Comparison of ENCODE assay signal across 26 cellular contexts in the genomic region with DNA sequence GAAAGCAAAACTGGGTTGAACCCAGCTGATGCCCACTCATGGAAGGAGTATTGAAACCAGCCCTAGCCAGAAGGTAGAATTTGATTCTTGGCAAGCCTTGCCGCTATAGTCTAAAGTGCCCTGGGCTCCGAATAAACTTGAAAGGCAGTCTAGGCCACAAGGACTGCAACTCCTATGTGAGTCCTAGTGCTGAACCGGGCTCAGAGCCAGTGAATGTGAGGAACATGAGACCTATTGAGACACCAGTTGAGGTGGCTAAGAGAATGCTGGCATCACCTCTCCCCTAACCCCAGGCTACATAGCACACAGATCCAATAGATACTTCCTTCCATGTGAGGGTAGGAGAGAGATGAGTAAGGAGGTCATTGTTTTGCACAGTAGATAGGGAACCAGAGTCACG. TPM values are rescaled to one million over a fixed set of nuclear protein-coding genes. Genes with fewer than 3 reads are reported as not detected.
"Had no signal": no experiment of that assay in that cellular context is flagged by ENCODE, and none has a peak within 500 bp of the region (broad histone marks: within the 10 kb centered on the region; RNA-seq: fewer than 3 reads in every experiment).

No MANE protein-coding gene starts in this region.

- H3K4me2 ChIP-seq: SK-N-SH had no signal

- H3K36me3 Mint-ChIP-seq: activated CD8-positive, alpha-beta memory T cell treated with anti-CD3 and anti-CD28 coated beads, Interleukin-2, amount 10 ng/mL, durations not matched to agents 7 days and 5 days; activated naive CD8-positive, alpha-beta T cell; brain had no signal

- H3K27me3 Mint-ChIP-seq: activated CD8-positive, alpha-beta memory T cell treated with anti-CD3 and anti-CD28 coated beads, Interleukin-2, amount 10 ng/mL, durations not matched to agents 7 days and 5 days; activated naive CD8-positive, alpha-beta T cell; activated T-cell treated with anti-CD3 and anti-CD28 coated beads, Interleukin-2, amount 50 U/mL, for 24 hours; brain had no signal

- ATAC-seq: activated CD4-positive, CD25-positive, alpha-beta regulatory T cell treated with anti-CD3 and anti-CD28 coated beads, Interleukin-2, amount 50 U/mL, for 24 hours; activated CD8-positive, alpha-beta memory T cell treated with anti-CD3 and anti-CD28 coated beads, Interleukin-2, amount 10 ng/mL, durations not matched to agents 7 days and 5 days; Right ventricle myocardium inferior had no signal

- H3K27ac Mint-ChIP-seq: activated CD8-positive, alpha-beta memory T cell treated with anti-CD3 and anti-CD28 coated beads, Interleukin-2, amount 10 ng/mL, durations not matched to agents 7 days and 5 days; activated naive CD8-positive, alpha-beta T cell; activated T-cell treated with anti-CD3 and anti-CD28 coated beads, Interleukin-2, amount 50 U/mL, for 24 hours; activated T-helper 1 cell treated with anti-CD3 and anti-CD28 coated beads, Interleukin-12 subunit alpha, Interleukin-12 subunit beta, Interleukin-2, Interleukin-4 antibody, amounts not matched to agents 30 ng/mL and 10 ng/mL and 1 ng/mL, durations not matched to agents 14 hours and 24 hours and 36 hours; brain had no signal

- H3K9me3 ChIP-seq: SK-N-SH had no signal

- H3K4me1 Mint-ChIP-seq: activated CD8-positive, alpha-beta memory T cell treated with anti-CD3 and anti-CD28 coated beads, Interleukin-2, amount 10 ng/mL, durations not matched to agents 7 days and 5 days; brain had no signal

- H3K9me3 Mint-ChIP-seq: activated T-helper 1 cell treated with anti-CD3 and anti-CD28 coated beads, Interleukin-12 subunit alpha, Interleukin-12 subunit beta, Interleukin-2, Interleukin-4 antibody, amounts not matched to agents 30 ng/mL and 10 ng/mL and 1 ng/mL, durations not matched to agents 14 hours and 24 hours and 36 hours had no signal

- DNase-seq: activated CD4-positive, alpha-beta T cell treated with anti-CD3 and anti-CD28 coated beads for 4 hours; activated CD8-positive, alpha-beta memory T cell treated with anti-CD3 and anti-CD28 coated beads, Interleukin-2, amount 10 ng/mL, durations not matched to agents 7 days and 5 days; activated effector memory CD4-positive, alpha-beta T cell treated with Interleukin-2 at 50 U/mL for 16 hours; activated naive CD4-positive, alpha-beta T cell; activated T-cell treated with anti-CD3 and anti-CD28 coated beads, Interleukin-2, amount 50 U/mL, for 24 hours; amygdala; cerebellar nuclear complex; NCI-H1105 treated with DMSO at 0.1 percent for 48 hours; NCI-H1436 treated with DMSO at 0.1 percent for 48 hours; NCI-H187 treated with DMSO at 0.1 percent for 48 hours; NCI-H2081 treated with DMSO at 0.1 percent for 48 hours; NCI-H345; NCI-H510A; NCI-H69; SK-N-SH; T-helper 1 cell had no signal

- H3K4me3 Mint-ChIP-seq: activated CD8-positive, alpha-beta memory T cell treated with anti-CD3 and anti-CD28 coated beads, Interleukin-2, amount 10 ng/mL, durations not matched to agents 7 days and 5 days; activated naive CD8-positive, alpha-beta T cell; activated T-cell treated with anti-CD3 and anti-CD28 coated beads, Interleukin-2, amount 50 U/mL, for 24 hours; activated T-helper 1 cell treated with anti-CD3 and anti-CD28 coated beads, Interleukin-12 subunit alpha, Interleukin-12 subunit beta, Interleukin-2, Interleukin-4 antibody, amounts not matched to agents 30 ng/mL and 10 ng/mL and 1 ng/mL, durations not matched to agents 14 hours and 24 hours and 36 hours; brain had no signal

- FAIRE-seq: astrocyte, colon had no signal

- H3K9ac ChIP-seq: SK-N-SH had no signal

RNA-seq across cellular contexts. Expression of a gene that starts 3.5 kb away (rescaled TPM):
- total RNA-seq: activated CD8-positive, alpha-beta memory T cell treated with anti-CD3 and anti-CD28 coated beads, Interleukin-2, amount 10 ng/mL, durations not matched to agents 7 days and 5 days; activated T-helper 1 cell treated with anti-CD3 and anti-CD28 coated beads, Interleukin-12 subunit alpha, Interleukin-12 subunit beta, Interleukin-2, Interleukin-4 antibody, amounts not matched to agents 30 ng/mL and 10 ng/mL and 1 ng/mL, durations not matched to agents 14 hours and 24 hours and 36 hours; astrocyte; cardiac septum; Right ventricle myocardium inferior; RPMI7951; T-helper 2 cell treated with Interferon-gamma antibody and Interleukin-4, amounts not matched to agents 100 ng/mL and 5 ng/mL, for 36 hours had no signal

RNA-seq across cellular contexts. Expression of a gene that starts 24.5 kb away (rescaled TPM):
- total RNA-seq: activated CD8-positive, alpha-beta memory T cell treated with anti-CD3 and anti-CD28 coated beads, Interleukin-2, amount 10 ng/mL, durations not matched to agents 7 days and 5 days; activated T-helper 1 cell treated with anti-CD3 and anti-CD28 coated beads, Interleukin-12 subunit alpha, Interleukin-12 subunit beta, Interleukin-2, Interleukin-4 antibody, amounts not matched to agents 30 ng/mL and 10 ng/mL and 1 ng/mL, durations not matched to agents 14 hours and 24 hours and 36 hours; astrocyte; cardiac septum; Right ventricle myocardium inferior; RPMI7951; T-helper 2 cell treated with Interferon-gamma antibody and Interleukin-4, amounts not matched to agents 100 ng/mL and 5 ng/mL, for 36 hours had no signal

RNA-seq across cellular contexts. Expression of a gene that starts 55.8 kb away (rescaled TPM):
- total RNA-seq: activated CD8-positive, alpha-beta memory T cell treated with anti-CD3 and anti-CD28 coated beads, Interleukin-2, amount 10 ng/mL, durations not matched to agents 7 days and 5 days; activated T-helper 1 cell treated with anti-CD3 and anti-CD28 coated beads, Interleukin-12 subunit alpha, Interleukin-12 subunit beta, Interleukin-2, Interleukin-4 antibody, amounts not matched to agents 30 ng/mL and 10 ng/mL and 1 ng/mL, durations not matched to agents 14 hours and 24 hours and 36 hours; astrocyte; cardiac septum; Right ventricle myocardium inferior; RPMI7951; T-helper 2 cell treated with Interferon-gamma antibody and Interleukin-4, amounts not matched to agents 100 ng/mL and 5 ng/mL, for 36 hours had no signal
